9 cellular contexts compared by ENCODE assay signal in genomic region chr7:43735802-43736603, GRCh38. TPM values are rescaled to one million over a fixed set of nuclear protein-coding genes. Genes with fewer than 3 reads are reported as not detected.
DNase-seq lines count a peak whose midpoint lies in the region; ATAC-seq and TF ChIP-seq lines count a peak whose summit lies in the region.
"Had no signal": no experiment of that assay in that cellular context is flagged by ENCODE, and none has a peak within 500 bp of the region (broad histone marks: within the 10 kb centered on the region; RNA-seq: fewer than 3 reads in every experiment).

No MANE protein-coding gene starts in this region.

- H3K9ac ChIP-seq in KMS-11, result no peak overlapping the region

- H3K4me2 ChIP-seq in KMS-11, result peak overlapping the region; percentile 13; the same call in 1 of the 2 replicates
- H3K4me2 ChIP-seq in hepatocyte, result peak overlapping the region; percentile 39

- WGBS in hepatocyte (ENCODE audit: low lambda C conversion rate, missing lambda C conversion rate), result 54% methylated on average over 2 of the region's 2 CpGs

- no peaks in the 10 kb centered on the region for H3K36me3 ChIP-seq in KMS-11 (ENCODE audit: insufficient read depth)
- no peaks in the 10 kb centered on the region for H3K36me3 ChIP-seq in hepatocyte (replicated peaks; ENCODE audit: insufficient read depth, low read depth)

- H3K4me1 ChIP-seq in KMS-11 (ENCODE audit: low read depth, poor library complexity, severe bottlenecking), result peaks cover 16% of the 10 kb centered on the region
- no peaks in the 10 kb centered on the region for H3K4me1 ChIP-seq in hepatocyte (ENCODE audit: insufficient read depth)

- H3K27me3 ChIP-seq in KMS-11 (ENCODE audit: insufficient read depth, low read depth) (no peaks in the 10 kb centered on the region), hepatocyte (no peaks in the 10 kb centered on the region)

- no peak overlapping the region for H3K4me3 ChIP-seq in KMS-11 (IDR thresholded peaks at IDR 0.05; ENCODE audit: insufficient read depth, low read depth, low read length)
- no peak overlapping the region for H3K4me3 ChIP-seq in hepatocyte

- no peak overlapping the region for H2AFZ ChIP-seq in KMS-11 (ENCODE audit: low read depth)
- H2AFZ ChIP-seq in hepatocyte, result no peak overlapping the region

- H3K27ac ChIP-seq in KMS-11 (no peak overlapping the region), hepatocyte (peak overlapping the region; percentile 4)

- TF ChIP-seq CTCF in KMS-11 (conservative IDR thresholded peaks at IDR 0.05; ENCODE audit: low read depth, low read length), result no peak
- no peak for TF ChIP-seq CTCF in hepatocyte (IDR thresholded peaks at IDR 0.05; ENCODE audit: poor library complexity)

- DNase-seq in hepatocyte (ENCODE audit: low spot score) (peak; percentile 39), NCI-H345 (lab: John Stamatoyannopoulos, UW) (no peak), NCI-H526 (lab: John Stamatoyannopoulos, UW) (no peak), GOT3 (lab: John Stamatoyannopoulos, UW) (no peak), DMS53 (lab: John Stamatoyannopoulos, UW) (no peak)
- DNase-seq: left cardiac atrium had no signal

- ATAC-seq in GM18502 (IDR thresholded peaks at IDR 0.05; ENCODE audit: poor library complexity, unreplicated experiment) (peak; percentile 79), GM21619 (IDR thresholded peaks at IDR 0.05; ENCODE audit: unreplicated experiment) (peak; percentile 70)

- H4K20me1 ChIP-seq in KMS-11 (ENCODE audit: insufficient read depth) (no peaks in the 10 kb centered on the region), hepatocyte (ENCODE audit: insufficient read depth, poor library complexity, severe bottlenecking) (no peaks in the 10 kb centered on the region)

- H3K9me3 ChIP-seq in hepatocyte (ENCODE audit: low read depth), result no peaks in the 10 kb centered on the region

- H3K9me2 ChIP-seq in hepatocyte (replicated peaks; ENCODE audit: insufficient read depth), result no peaks in the 10 kb centered on the region

- H3K79me2 ChIP-seq in KMS-11 (ENCODE audit: insufficient read depth, low read depth), result no peaks in the 10 kb centered on the region
- H3K79me2 ChIP-seq in hepatocyte, result no peaks in the 10 kb centered on the region

RNA-seq across cellular contexts. Expression of gene COA1, which starts 6.7 kb away (rescaled TPM):
- 55.2 and 60.5 TPM in 2 replicates for total RNA-seq in hepatocyte
- 50.5 and 52.1 TPM in 2 replicates for polyA plus RNA-seq in hepatocyte

RNA-seq across cellular contexts. Expression of gene BLVRA, which starts 22.5 kb away (rescaled TPM):
- total RNA-seq in hepatocyte, result 17.9 and 21.0 TPM in 2 replicates
- polyA plus RNA-seq in hepatocyte, result 29.2 and 34.2 TPM in 2 replicates
